8 cellular contexts compared by ENCODE assay signal in genomic region chr6:36594029-36594815, GRCh38. TPM values are rescaled to one million over a fixed set of nuclear protein-coding genes. Genes with fewer than 3 reads are reported as not detected.
DNase-seq lines count a peak whose midpoint lies in the region; ATAC-seq and TF ChIP-seq lines count a peak whose summit lies in the region.

Gene SRSF3 (plus strand): TSS chr6:36594362. CDS start chr6:36596763, 2,401 bp downstream.

- H3K27ac ChIP-seq in right atrium auricular region (peak within 1 kb of the TSS; percentile 95 to 96), uterus (peak within 1 kb of the TSS; percentile 95 to 100)

- H3K4me3 ChIP-seq in right atrium auricular region = peak within 1 kb of the TSS; percentile 62 to 64
- H3K4me3 ChIP-seq in uterus = peak within 1 kb of the TSS; percentile 68 to 87

- no peaks in the 10 kb centered on the region for H3K9me3 ChIP-seq in right atrium auricular region
- no peaks in the 10 kb centered on the region for H3K9me3 ChIP-seq in uterus

- H3K27me3 ChIP-seq in right atrium auricular region = no peaks in the 10 kb centered on the region
- H3K27me3 ChIP-seq in uterus = no peaks in the 10 kb centered on the region

- ATAC-seq in GM18502 (IDR thresholded peaks at IDR 0.05; ENCODE audit: poor library complexity, unreplicated experiment) = peak; percentile 85
- ATAC-seq in HG02970 (IDR thresholded peaks at IDR 0.05; ENCODE audit: low FRiP score, unreplicated experiment) = peak; percentile 89

- DNase-seq in NCI-H187 treated with DMSO at 0.1 percent for 48 hours (lab: John Stamatoyannopoulos, UW) (peak; percentile 89), anterior cingulate cortex (lab: John Stamatoyannopoulos, UW) (peak; percentile 66 to 99 (median 96)), right atrium auricular region (ENCODE audit: low spot score) (peak; percentile 98), pulmonary artery endothelial cell (ENCODE audit: low read depth, low spot score) (peak; percentile 93), uterus (peak; percentile 96 to 97)

- H3K4me1 ChIP-seq in right atrium auricular region = peaks cover 2 to 29% of the 10 kb centered on the region in 2 donors
- peaks cover 3 to 4% of the 10 kb centered on the region in 2 donors for H3K4me1 ChIP-seq in uterus

- TF ChIP-seq CTCF in right atrium auricular region (IDR thresholded peaks at IDR 0.05) = peak; percentile 25 to 61
- TF ChIP-seq CTCF in uterus (IDR thresholded peaks at IDR 0.05) = peak; percentile 40 to 80 (median 56)

- H3K36me3 ChIP-seq in right atrium auricular region = peaks cover 28% of the 10 kb centered on the region
- no peaks in the 10 kb centered on the region for H3K36me3 ChIP-seq in uterus

- TF ChIP-seq POLR2A in uterus (IDR thresholded peaks at IDR 0.05) = peak; percentile 95 to 97

- intact Hi-C loops in T-helper 2 cell treated with Interferon-gamma antibody and Interleukin-4, amounts not matched to agents 100 ng/mL and 5 ng/mL, for 36 hours (cut with micrococcal nuclease) = loop anchor here (1.0 to 10.0 kb wide), 5 partner anchors 47 to 281 kb away; partner anchors contain the start of genes KCTD20, PPIL1, PXT1 and STK38
- intact Hi-C loops in uterus (cut with DNase I; ENCODE audit: low total_unique reads) = no loop called here

RNA-seq across cellular contexts. Expression of gene SRSF3, which starts in this region (rescaled TPM):
- 477 and 489 TPM in 2 replicates for total RNA-seq in T-helper 2 cell treated with Interferon-gamma antibody and Interleukin-4, amounts not matched to agents 100 ng/mL and 5 ng/mL, for 36 hours
- total RNA-seq in right atrium auricular region = 10 to 100 TPM; 51.4 to 97.2 TPM
- total RNA-seq in pulmonary artery endothelial cell = 415 and 719 TPM in 2 replicates
- 100 to 1,000 TPM in 3 of 4 donors, 10 to 100 TPM in 1; 98.8 to 239 (median 179) TPM for total RNA-seq in uterus

Comparison
In these comparisons a context has a peak if more than half of its experiments do, and no peak if none do; other contexts are left out.
1. Peak in every context shown above with its lines: DNase-seq, ATAC-seq, H3K4me3 ChIP-seq and H3K27ac ChIP-seq.